In genomic region chr18:158128-159036, GRCh38 we compare ENCODE assay signal across 1 cellular context.
TF ChIP-seq lines count a peak whose summit lies in the region.

Gene USP14 (plus strand): TSS chr18:158557. CDS start chr18:158699, 142 bp downstream.

TF ChIP-seq in K562, 482 proteins besides CTCF, POLR2A, EP300 and RAD21 (continued from another document and continues in another):
- TF ChIP-seq IRF1 (CRISPR knock-in tag; IDR thresholded peaks at IDR 0.05; ENCODE audit: borderline replicate concordance) (peak; percentile 64; the same call in 1 of the 2 replicates), RBM25 (IDR thresholded peaks at IDR 0.05; ENCODE audit: low read depth, low read length, severe bottlenecking) (peak; percentile 34), CREB3 (tag; conservative IDR thresholded peaks at IDR 0.05; ENCODE audit: low read depth) (0 out of 2 replicates have a peak, but pooled peaks have one; percentile 55), ZNF12 (CRISPR knock-in tag; IDR thresholded peaks at IDR 0.05) (peak; percentile 10; the same call in 1 of the 2 replicates), MBD2 (IDR thresholded peaks at IDR 0.05; ENCODE audit: borderline replicate concordance, low read depth) (peak; percentile 43; the same call in 1 of the 2 replicates), ZNF436 (CRISPR knock-in tag; IDR thresholded peaks at IDR 0.05) (no peak), ZFP1 (CRISPR knock-in tag; IDR thresholded peaks at IDR 0.05) (no peak), HBP1 (CRISPR knock-in tag; IDR thresholded peaks at IDR 0.05) (peak; percentile 49; the same call in 1 of the 2 replicates), KAT7 (CRISPR knock-in tag; IDR thresholded peaks at IDR 0.05; ENCODE audit: borderline replicate concordance) (peak; percentile 95), ILK (tag; IDR thresholded peaks at IDR 0.05; ENCODE audit: borderline replicate concordance, low read depth) (no peak), THRB (CRISPR knock-in tag; conservative IDR thresholded peaks at IDR 0.05) (0 out of 2 replicates have a peak, but pooled peaks have one; percentile 52), ZNF133 (CRISPR knock-in tag; IDR thresholded peaks at IDR 0.05) (peak; percentile 76; the same call in 1 of the 2 replicates), ZNF707 (CRISPR knock-in tag; conservative IDR thresholded peaks at IDR 0.05) (0 out of 2 replicates have a peak, but pooled peaks have one; percentile 32), MTA3 (IDR thresholded peaks at IDR 0.05; ENCODE audit: borderline replicate concordance) (peak; percentile 74; the same call in 1 of the 2 replicates), MXI1 (IDR thresholded peaks at IDR 0.05; ENCODE audit: low read depth, low read length) (0 out of 2 replicates have a peak, but pooled peaks have one; percentile 11), NKRF (IDR thresholded peaks at IDR 0.05; ENCODE audit: borderline replicate concordance) (peak; percentile 80), NCOA2 (IDR thresholded peaks at IDR 0.05; ENCODE audit: partially characterized antibody in 2 of 2) (no peak), ZBTB26 (CRISPR knock-in tag; IDR thresholded peaks at IDR 0.05) (0 out of 2 replicates have a peak, but pooled peaks have one; percentile 42), NONO (IDR thresholded peaks at IDR 0.05; ENCODE audit: low read depth in 2 of 2, low read length in 1 of 2) (peak; percentile 88; a peak in 3 of 4 replicates), ZBTB33 (CRISPR knock-in tag; IDR thresholded peaks at IDR 0.05) (peak; percentile 87), CXXC5 (CRISPR knock-in tag; IDR thresholded peaks at IDR 0.05) (peak; percentile 97), ZNF699 (CRISPR knock-in tag; IDR thresholded peaks at IDR 0.05; ENCODE audit: insufficient replicate concordance) (no peak), OTX1 (CRISPR knock-in tag; IDR thresholded peaks at IDR 0.05) (0 out of 2 replicates have a peak, but pooled peaks have one; percentile 58), MCM5 (IDR thresholded peaks at IDR 0.05; ENCODE audit: low read depth) (no peak), POLR2G (IDR thresholded peaks at IDR 0.05; ENCODE audit: low read depth, low read length) (peak; percentile 96), CSDE1 (IDR thresholded peaks at IDR 0.05) (peak in 1 of 2 experiments; percentile 72; a peak in 1 of 4 replicates), LCOR (CRISPR knock-in tag; IDR thresholded peaks at IDR 0.05) (peak; percentile 88; the same call in 1 of the 2 replicates), GATAD2B (IDR thresholded peaks at IDR 0.05; ENCODE audit: borderline replicate concordance) (peak; percentile 88; the same call in 1 of the 2 replicates), CBX5 (IDR thresholded peaks at IDR 0.05; ENCODE audit: borderline replicate concordance, low read depth) (0 out of 2 replicates have a peak, but pooled peaks have one; percentile 37), WHSC1 (IDR thresholded peaks at IDR 0.05; ENCODE audit: low read length) (no peak), JUND (IDR thresholded peaks at IDR 0.05; ENCODE audit: borderline replicate concordance, low read depth, low read length) (peak; percentile 64; the same call in 1 of the 2 replicates), JUND (tag; IDR thresholded peaks at IDR 0.05; ENCODE audit: borderline replicate concordance, low read depth, low read length) (peak; percentile 36; the same call in 1 of the 3 replicates), FOXA3 (CRISPR knock-in tag; conservative IDR thresholded peaks at IDR 0.05 in 1 of 2, IDR thresholded peaks at IDR 0.05 in 1 of 2) (peak in 1 of 2 experiments; percentile 80; a peak in 2 of 4 replicates), PCBP1 (IDR thresholded peaks at IDR 0.05; ENCODE audit: low read depth, low read length, poor library complexity, severe bottlenecking) (peak; percentile 83), ZBTB40 (IDR thresholded peaks at IDR 0.05) (0 out of 2 replicates have a peak, but pooled peaks have one; percentile 12), ZBTB40 (CRISPR knock-in tag; IDR thresholded peaks at IDR 0.05) (no peak), ZNF175 (CRISPR knock-in tag; IDR thresholded peaks at IDR 0.05; ENCODE audit: low read depth) (0 out of 2 replicates have a peak, but pooled peaks have one; percentile 59), ATF1 (CRISPR knock-in tag; IDR thresholded peaks at IDR 0.05) (peak; percentile 96), ATF1 (tag; IDR thresholded peaks at IDR 0.05) (peak; percentile 99), HNRNPUL1 (IDR thresholded peaks at IDR 0.05; ENCODE audit: low read length) (no peak), TSC22D4 (tag; IDR thresholded peaks at IDR 0.05) (no peak), ZNF77 (CRISPR knock-in tag; IDR thresholded peaks at IDR 0.05) (no peak), RFX7 (CRISPR knock-in tag; IDR thresholded peaks at IDR 0.05) (no peak)
